Comparison of ENCODE assay signal across 7 cellular contexts in the genomic region with DNA sequence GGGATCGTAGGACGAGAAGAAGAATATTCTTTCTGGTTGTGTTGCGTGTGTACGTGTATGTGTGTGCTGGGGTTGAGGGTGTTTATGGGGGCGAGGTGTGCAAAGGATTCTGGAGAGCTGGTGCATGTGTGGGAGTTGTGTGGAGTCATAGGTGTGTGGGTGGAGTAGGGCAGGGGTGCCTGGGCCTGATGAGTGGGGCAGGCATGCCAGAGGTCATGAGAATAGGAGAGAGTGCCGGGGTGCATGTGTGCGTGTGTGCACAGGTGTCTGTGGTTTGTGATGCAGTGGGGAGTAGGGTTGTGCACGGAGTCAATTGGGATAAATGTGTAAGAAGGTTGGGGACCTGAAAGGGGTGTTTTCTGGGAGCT. TPM values are rescaled to one million over a fixed set of nuclear protein-coding genes. Genes with fewer than 3 reads are reported as not detected.
DNase-seq lines count a peak whose midpoint lies in the region; TF ChIP-seq lines count a peak whose summit lies in the region.
"Had no signal": no experiment of that assay in that cellular context is flagged by ENCODE, and none has a peak within 500 bp of the region (broad histone marks: within the 10 kb centered on the region; RNA-seq: fewer than 3 reads in every experiment).

No MANE protein-coding gene starts in this region.

- peak overlapping the region; percentile 62 for H3K4me3 ChIP-seq in fibroblast of mammary gland (ENCODE audit: control insufficient read depth, low read depth, low read length)

- peaks cover 14% of the 10 kb centered on the region for H3K4me1 Mint-ChIP-seq in activated CD4-positive, alpha-beta memory T cell treated with anti-CD3 and anti-CD28 coated beads, Interleukin-2, amount 10 ng/mL, durations not matched to agents 7 days and 5 days

- TF ChIP-seq CTCF in fibroblast of mammary gland (conservative IDR thresholded peaks at IDR 0.05; ENCODE audit: control insufficient read depth, insufficient read depth, low read depth, low read length) = no peak

- CTCF ChIA-PET in activated CD4-positive, alpha-beta memory T cell treated with anti-CD3 and anti-CD28 coated beads, Interleukin-2, amount 10 ng/mL, durations not matched to agents 7 days and 5 days (lab: Charles Lee) = interaction anchor here (0.7 kb wide), 1 partner anchor 17 kb away, joined by 3 read pairs; no protein-coding TSS in a partner anchor

- no peaks in the 10 kb centered on the region for H3K27me3 Mint-ChIP-seq in activated CD4-positive, alpha-beta memory T cell treated with anti-CD3 and anti-CD28 coated beads, Interleukin-2, amount 10 ng/mL, durations not matched to agents 7 days and 5 days

- no peaks in the 10 kb centered on the region for H3K36me3 Mint-ChIP-seq in activated CD4-positive, alpha-beta memory T cell treated with anti-CD3 and anti-CD28 coated beads, Interleukin-2, amount 10 ng/mL, durations not matched to agents 7 days and 5 days (ENCODE audit: low read depth)

- no peak overlapping the region for H3K27ac Mint-ChIP-seq in activated CD4-positive, alpha-beta memory T cell treated with anti-CD3 and anti-CD28 coated beads, Interleukin-2, amount 10 ng/mL, durations not matched to agents 7 days and 5 days

- no peaks in the 10 kb centered on the region for H3K9me3 Mint-ChIP-seq in activated CD4-positive, alpha-beta memory T cell treated with anti-CD3 and anti-CD28 coated beads, Interleukin-2, amount 10 ng/mL, durations not matched to agents 7 days and 5 days

- DNase-seq in activated CD4-positive, alpha-beta memory T cell treated with anti-CD3 and anti-CD28 coated beads, Interleukin-2, amount 10 ng/mL, durations not matched to agents 7 days and 5 days = no peak
- peak; percentile 60 for DNase-seq in fibroblast of mammary gland (ENCODE audit: low read depth)
- DNase-seq in stimulated activated CD8-positive, alpha-beta memory T cell treated with anti-CD3 and anti-CD28 coated beads, Interleukin-7, amount 100 ng/mL, for 4 hours (ENCODE audit: low read depth in 2 of 2) = peak; percentile 39 to 52
- no peak for DNase-seq in NCI-H1930 (lab: John Stamatoyannopoulos, UW)
- DNase-seq in NCI-H146 (lab: John Stamatoyannopoulos, UW) = no peak
- no peak for DNase-seq in NCI-H2227 (lab: John Stamatoyannopoulos, UW; ENCODE audit: unreplicated experiment)
- DNase-seq: erythroblast had no signal

- peak overlapping the region; percentile 62 for H3K4me3 Mint-ChIP-seq in activated CD4-positive, alpha-beta memory T cell treated with anti-CD3 and anti-CD28 coated beads, Interleukin-2, amount 10 ng/mL, durations not matched to agents 7 days and 5 days

- POLR2A ChIA-PET in activated CD4-positive, alpha-beta memory T cell treated with anti-CD3 and anti-CD28 coated beads, Interleukin-2, amount 10 ng/mL, durations not matched to agents 7 days and 5 days (lab: Charles Lee) = interaction anchor here (1.7 kb wide), 1 partner anchor 13 kb away, joined by 4 read pairs; the partner anchor contains the start of gene B9D2

RNA-seq across cellular contexts. Expression of gene TMEM91, which starts 0.6 kb away (rescaled TPM):
- total RNA-seq in activated CD4-positive, alpha-beta memory T cell treated with anti-CD3 and anti-CD28 coated beads, Interleukin-2, amount 10 ng/mL, durations not matched to agents 7 days and 5 days = 1 to 10 TPM; 8.0 to 9.6 TPM

RNA-seq across cellular contexts. Expression of gene B9D2, which starts 13.0 kb away (rescaled TPM):
- total RNA-seq in activated CD4-positive, alpha-beta memory T cell treated with anti-CD3 and anti-CD28 coated beads, Interleukin-2, amount 10 ng/mL, durations not matched to agents 7 days and 5 days = 10 to 100 TPM; 10.8 to 11.2 TPM

RNA-seq across cellular contexts. Expression of gene EXOSC5, which starts 20.2 kb away (rescaled TPM):
- 10 to 100 TPM; 18.8 to 25.2 TPM for total RNA-seq in activated CD4-positive, alpha-beta memory T cell treated with anti-CD3 and anti-CD28 coated beads, Interleukin-2, amount 10 ng/mL, durations not matched to agents 7 days and 5 days

RNA-seq across cellular contexts. Expression of gene BCKDHA, which starts 20.6 kb away (rescaled TPM):
- total RNA-seq in activated CD4-positive, alpha-beta memory T cell treated with anti-CD3 and anti-CD28 coated beads, Interleukin-2, amount 10 ng/mL, durations not matched to agents 7 days and 5 days = 10 to 100 TPM; 17.9 to 27.1 TPM

RNA-seq across cellular contexts. Expression of gene TGFB1, which starts 23.3 kb away (rescaled TPM):
- total RNA-seq in activated CD4-positive, alpha-beta memory T cell treated with anti-CD3 and anti-CD28 coated beads, Interleukin-2, amount 10 ng/mL, durations not matched to agents 7 days and 5 days = 100 to 1,000 TPM; 236 to 247 TPM

Comparison
In these comparisons a context has a peak if more than half of its experiments do, and no peak if none do; other contexts are left out.
1. DNase-seq: peak in fibroblast of mammary gland (single experiment) and stimulated activated CD8-positive, alpha-beta memory T cell treated with anti-CD3 and anti-CD28 coated beads, Interleukin-7, amount 100 ng/mL, for 4 hours (2 of 2); none in activated CD4-positive, alpha-beta memory T cell treated with anti-CD3 and anti-CD28 coated beads, Interleukin-2, amount 10 ng/mL, durations not matched to agents 7 days and 5 days (single experiment), NCI-H1930 (0 of 2), NCI-H146 (single experiment) and NCI-H2227 (single experiment).